Comparison of ENCODE assay signal across 8 cellular contexts in the genomic region with DNA sequence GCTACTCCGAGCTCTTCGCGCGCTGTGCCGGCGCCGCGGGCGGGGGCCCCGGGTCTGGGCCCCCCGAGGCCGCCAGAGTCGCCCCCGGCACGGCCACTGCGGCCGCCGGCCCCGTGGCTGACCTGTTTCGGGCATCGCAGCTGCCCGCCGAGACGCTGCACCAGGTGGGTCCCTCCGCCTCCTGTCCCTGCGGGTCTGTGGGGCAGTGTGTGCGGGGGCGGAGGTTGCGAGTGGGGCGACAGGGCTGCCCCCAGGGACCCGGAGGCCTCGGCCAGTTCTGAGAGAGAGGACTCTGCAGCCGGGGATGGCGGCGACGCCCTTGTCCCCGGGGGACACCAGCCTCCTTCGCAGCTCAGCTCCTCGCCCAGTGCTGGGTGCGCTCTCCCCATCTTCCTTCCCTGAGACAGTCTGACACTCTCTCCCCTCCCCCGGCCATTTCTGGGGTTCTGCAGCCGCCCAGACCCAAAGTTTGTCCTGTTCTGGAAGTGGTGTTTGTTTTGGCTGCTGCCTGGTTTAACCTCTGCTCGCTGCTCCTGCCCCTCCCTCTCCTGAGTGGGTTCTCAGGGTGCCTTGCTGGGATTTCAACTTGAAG. TPM values are rescaled to one million over a fixed set of nuclear protein-coding genes. Genes with fewer than 3 reads are reported as not detected.
A peak's percentile ranks its signal among the peaks of the same experiment; 100 is the strongest.
DNase-seq lines count a peak whose midpoint lies in the region; ATAC-seq and TF ChIP-seq lines count a peak whose summit lies in the region.

No MANE protein-coding gene starts in this region.

- H3K4me1 ChIP-seq in ES-I3 (ENCODE audit: insufficient read depth, low read length): no peaks in the 10 kb centered on the region; the same call in 1 of the 2 replicates
- H3K4me1 ChIP-seq in stomach: peaks cover 0 to 10% (median 5%) of the 10 kb centered on the region in 4 donors

- H3K4me3 ChIP-seq in kidney epithelial cell (ENCODE audit: low read depth, low read length) (peak overlapping the region; percentile 48), stomach (peak overlapping the region; percentile 59 to 76 (median 64))

- intact Hi-C loops in stomach (cut with DNase I; ENCODE audit: low total_unique reads): no loop called here

- no peak for TF ChIP-seq POLR2A in stomach (IDR thresholded peaks at IDR 0.05)

- H3K27me3 ChIP-seq in kidney epithelial cell (ENCODE audit: control insufficient read depth, insufficient read depth, low read length) (peaks cover 8% of the 10 kb centered on the region), stomach (peaks cover 0 to 4% (median 0%) of the 10 kb centered on the region in 3 donors)

- H3K36me3 ChIP-seq in ES-I3 (ENCODE audit: insufficient read depth, low read length): no peaks in the 10 kb centered on the region
- no peaks in the 10 kb centered on the region for H3K36me3 ChIP-seq in kidney epithelial cell (ENCODE audit: control insufficient read depth, insufficient read depth, low read length)
- H3K36me3 ChIP-seq in stomach: no peaks in the 10 kb centered on the region

- H3K27ac ChIP-seq in stomach: peak overlapping the region; percentile 33 to 85 (median 72)

- no peaks in the 10 kb centered on the region for H3K9me3 ChIP-seq in ES-I3 (ENCODE audit: control insufficient read depth, insufficient read depth, low read length)
- H3K9me3 ChIP-seq in stomach: peaks cover 0 to 13% (median 6%) of the 10 kb centered on the region in 4 donors

- DNase-seq in NCI-H69 (lab: John Stamatoyannopoulos, UW) (peak; percentile 46), astrocyte of the hippocampus (ENCODE audit: low read depth, low spot score) (peak; percentile 5), kidney epithelial cell (ENCODE audit: low read depth) (no peak), stomach (peak; percentile 41), NCI-H2107 treated with DMSO at 0.1 percent for 48 hours (lab: John Stamatoyannopoulos, UW; ENCODE audit: unreplicated experiment) (no peak)
- no peak for DNase-seq in NK-92 treated with Interleukin-12 subunit alpha and Interleukin-12 subunit beta, amount 100 ng/mL, for 24 hours (lab: John Stamatoyannopoulos, UW)

- TF ChIP-seq EP300 in stomach (IDR thresholded peaks at IDR 0.05): no peak

- WGBS in stomach, 5 donors: 0 to 34% (median 1%) methylated on average over 6 to 42 of the region's 43 CpGs

- TF ChIP-seq CTCF in kidney epithelial cell (IDR thresholded peaks at IDR 0.05; ENCODE audit: insufficient read depth, low read length, poor library complexity, severe bottlenecking) (no peak), stomach (IDR thresholded peaks at IDR 0.05) (no peak)

- peak; percentile 25 for ATAC-seq in GM21786 (IDR thresholded peaks at IDR 0.05; ENCODE audit: unreplicated experiment)

- H3K9ac ChIP-seq in ES-I3 (ENCODE audit: low read depth, low read length): peak overlapping the region; percentile 63

RNA-seq across cellular contexts. Expression of gene REPS2, which starts 0.6 kb away (rescaled TPM):
- total RNA-seq in kidney epithelial cell (1.3 and 1.8 TPM in 2 replicates), stomach (100 to 1,000 TPM in 1 of 5 donors, 10 to 100 TPM in 2, 1 to 10 TPM in 2; 6.1 to 281 (median 22.5) TPM)
- polyA plus RNA-seq in stomach: 10 to 100 TPM in 1 of 3 donors, 1 to 10 TPM in 2; 7.0 to 11.3 (median 7.3) TPM

Comparison
In these comparisons a context has a peak if more than half of its experiments do, and no peak if none do; other contexts are left out.
1. DNase-seq: peak in NCI-H69 (single experiment), astrocyte of the hippocampus (single experiment) and stomach (single experiment); none in kidney epithelial cell (single experiment), NCI-H2107 treated with DMSO at 0.1 percent for 48 hours (single experiment) and NK-92 treated with Interleukin-12 subunit alpha and Interleukin-12 subunit beta, amount 100 ng/mL, for 24 hours (single experiment).